Comparison of ENCODE assay signal across 32 cellular contexts in genomic region chr1:4489486-4489885, GRCh38.
"Had no signal": no experiment of that assay in that cellular context is flagged by ENCODE, and none has a peak within 500 bp of the region (broad histone marks: within the 10 kb centered on the region; RNA-seq: fewer than 3 reads in every experiment).

No MANE protein-coding gene starts in this region.

- H3K4me3 ChIP-seq: esophagus muscularis mucosa, gastrocnemius medialis, heart right ventricle, hepatocyte had no signal

- H3K36me3 ChIP-seq: brain microvascular endothelial cell, esophagus muscularis mucosa, gastrocnemius medialis, heart right ventricle had no signal

- H3K27ac Mint-ChIP-seq: activated CD4-positive, alpha-beta memory T cell treated with anti-CD3 and anti-CD28 coated beads for 36 hours; activated CD4-positive, alpha-beta T cell treated with anti-CD3 and anti-CD28 coated beads for 36 hours; activated CD4-positive, alpha-beta T cell treated with anti-CD3 and anti-CD28 coated beads, Interleukin-2, amount 10 ng/mL, durations not matched to agents 24 days and 14 days; activated CD8-positive, alpha-beta memory T cell treated with anti-CD3 and anti-CD28 coated beads, Interleukin-2, amount 10 ng/mL, durations not matched to agents 7 days and 5 days; activated CD8-positive, alpha-beta T cell treated with anti-CD3 and anti-CD28 coated beads, Interleukin-2, amount 10 ng/mL, durations not matched to agents 7 days and 5 days; activated naive CD8-positive, alpha-beta T cell; activated T-helper 1 cell treated with anti-CD3 and anti-CD28 coated beads, Interleukin-12 subunit alpha, Interleukin-12 subunit beta, Interleukin-2, Interleukin-4 antibody, amounts not matched to agents 30 ng/mL and 10 ng/mL and 1 ng/mL, durations not matched to agents 14 hours and 24 hours and 36 hours; activated T-helper 2 cell treated with anti-CD3 and anti-CD28 coated beads, Interferon-gamma antibody, Interleukin-2, Interleukin-4, amounts not matched to agents 10 μg/mL and 5 μg/mL and 100 μg/mL, durations not matched to agents 14 hours and 24 hours and 36 hours; effector memory CD8-positive, alpha-beta T cell had no signal

- H3K4me1 Mint-ChIP-seq: activated CD4-positive, alpha-beta T cell treated with anti-CD3 and anti-CD28 coated beads for 36 hours; activated CD4-positive, alpha-beta T cell treated with anti-CD3 and anti-CD28 coated beads, Interleukin-2, amount 10 ng/mL, durations not matched to agents 24 days and 14 days; activated CD8-positive, alpha-beta memory T cell treated with anti-CD3 and anti-CD28 coated beads, Interleukin-2, amount 10 ng/mL, durations not matched to agents 7 days and 5 days; central memory CD8-positive, alpha-beta T cell had no signal

- H3K36me3 Mint-ChIP-seq: activated CD4-positive, alpha-beta memory T cell treated with anti-CD3 and anti-CD28 coated beads for 36 hours; activated CD8-positive, alpha-beta memory T cell treated with anti-CD3 and anti-CD28 coated beads, Interleukin-2, amount 10 ng/mL, durations not matched to agents 7 days and 5 days; activated naive CD8-positive, alpha-beta T cell had no signal

- H3K9me3 Mint-ChIP-seq: activated CD4-positive, alpha-beta memory T cell treated with anti-CD3 and anti-CD28 coated beads for 36 hours; activated CD4-positive, alpha-beta T cell treated with anti-CD3 and anti-CD28 coated beads, Interleukin-2, amount 10 ng/mL, durations not matched to agents 24 days and 14 days; activated T-helper 1 cell treated with anti-CD3 and anti-CD28 coated beads, Interleukin-12 subunit alpha, Interleukin-12 subunit beta, Interleukin-2, Interleukin-4 antibody, amounts not matched to agents 30 ng/mL and 10 ng/mL and 1 ng/mL, durations not matched to agents 14 hours and 24 hours and 36 hours; activated T-helper 2 cell treated with anti-CD3 and anti-CD28 coated beads, Interferon-gamma antibody, Interleukin-2, Interleukin-4, amounts not matched to agents 10 μg/mL and 5 μg/mL and 100 μg/mL, durations not matched to agents 14 hours and 24 hours and 36 hours; central memory CD8-positive, alpha-beta T cell; effector memory CD8-positive, alpha-beta T cell had no signal

- H3K4me2 ChIP-seq: hepatocyte had no signal

- ATAC-seq: activated CD4-positive, alpha-beta T cell treated with anti-CD3 and anti-CD28 coated beads for 36 hours; activated CD8-positive, alpha-beta memory T cell treated with anti-CD3 and anti-CD28 coated beads, Interleukin-2, amount 10 ng/mL, durations not matched to agents 7 days and 5 days; activated CD8-positive, alpha-beta T cell treated with anti-CD3 and anti-CD28 coated beads, Interleukin-2, amount 10 ng/mL, durations not matched to agents 7 days and 5 days; effector memory CD8-positive, alpha-beta T cell; foreskin keratinocyte; gastrocnemius medialis; heart right ventricle had no signal

- H3K27me3 ChIP-seq: brain microvascular endothelial cell, foreskin keratinocyte, gastrocnemius medialis, hepatocyte had no signal

- DNase-seq: activated CD4-positive, alpha-beta memory T cell treated with anti-CD3 and anti-CD28 coated beads for 36 hours; activated CD4-positive, alpha-beta T cell treated with anti-CD3 and anti-CD28 coated beads for 36 hours; activated CD4-positive, alpha-beta T cell treated with anti-CD3 and anti-CD28 coated beads, Interleukin-2, amount 10 ng/mL, durations not matched to agents 24 days and 14 days; activated CD4-positive, CD25-positive, alpha-beta regulatory T cell; activated CD4-positive, CD25-positive, alpha-beta regulatory T cell treated with anti-CD3 and anti-CD28 coated beads, Interleukin-2, amount 50 U/mL, for 72 hours; activated CD8-positive, alpha-beta memory T cell treated with anti-CD3 and anti-CD28 coated beads, Interleukin-2, amount 10 ng/mL, durations not matched to agents 7 days and 5 days; activated CD8-positive, alpha-beta memory T cell treated with anti-CD3 and anti-CD28 coated beads, Interleukin-2, amount 50 U/mL, for 4 hours; activated CD8-positive, alpha-beta T cell treated with anti-CD3 and anti-CD28 coated beads, Interleukin-2, amount 10 ng/mL, durations not matched to agents 7 days and 5 days; activated gamma-delta T cell treated with Interleukin-2 at 50 U/mL for 16 hours; activated naive CD4-positive, alpha-beta T cell treated with anti-CD3 and anti-CD28 coated beads, Interleukin-2, amount 50 U/mL, for 16 hours; activated naive CD4-positive, alpha-beta T cell treated with Interleukin-2 at 50 U/mL for 16 hours; activated T-cell treated with anti-CD3 and anti-CD28 coated beads, Interleukin-2, amount 50 U/mL, for 1 hour; activated T-cell treated with anti-CD3 and anti-CD28 coated beads, Interleukin-2, amount 50 U/mL, for 48 hours; amniotic stem cell; anterior cingulate cortex; brain microvascular endothelial cell; cortex of kidney; dermis blood vessel endothelial cell; effector CD4-positive, alpha-beta T cell; effector memory CD8-positive, alpha-beta T cell; erythroblast; foreskin keratinocyte; gastrocnemius medialis; glutamatergic neuron; heart right ventricle; T-helper 2 cell had no signal

- H3K4me1 ChIP-seq: esophagus muscularis mucosa, foreskin keratinocyte, gastrocnemius medialis had no signal

- H3K4me3 Mint-ChIP-seq: activated CD4-positive, alpha-beta memory T cell treated with anti-CD3 and anti-CD28 coated beads for 36 hours; activated CD4-positive, alpha-beta T cell treated with anti-CD3 and anti-CD28 coated beads for 36 hours; activated CD4-positive, alpha-beta T cell treated with anti-CD3 and anti-CD28 coated beads, Interleukin-2, amount 10 ng/mL, durations not matched to agents 24 days and 14 days; activated CD8-positive, alpha-beta memory T cell treated with anti-CD3 and anti-CD28 coated beads, Interleukin-2, amount 10 ng/mL, durations not matched to agents 7 days and 5 days; activated CD8-positive, alpha-beta T cell treated with anti-CD3 and anti-CD28 coated beads, Interleukin-2, amount 10 ng/mL, durations not matched to agents 7 days and 5 days; activated naive CD8-positive, alpha-beta T cell; activated T-helper 1 cell treated with anti-CD3 and anti-CD28 coated beads, Interleukin-12 subunit alpha, Interleukin-12 subunit beta, Interleukin-2, Interleukin-4 antibody, amounts not matched to agents 30 ng/mL and 10 ng/mL and 1 ng/mL, durations not matched to agents 14 hours and 24 hours and 36 hours; central memory CD8-positive, alpha-beta T cell; effector memory CD8-positive, alpha-beta T cell had no signal

- H3K9me3 ChIP-seq: gastrocnemius medialis, heart right ventricle had no signal

- H3K27me3 Mint-ChIP-seq: activated CD4-positive, alpha-beta T cell treated with anti-CD3 and anti-CD28 coated beads, Interleukin-2, amount 10 ng/mL, durations not matched to agents 24 days and 14 days; activated CD8-positive, alpha-beta memory T cell treated with anti-CD3 and anti-CD28 coated beads, Interleukin-2, amount 10 ng/mL, durations not matched to agents 7 days and 5 days had no signal

- H3K27ac ChIP-seq: brain microvascular endothelial cell, esophagus muscularis mucosa, foreskin keratinocyte, gastrocnemius medialis, heart right ventricle, hepatocyte had no signal
